1 cellular context compared by ENCODE assay signal in the genomic region with DNA sequence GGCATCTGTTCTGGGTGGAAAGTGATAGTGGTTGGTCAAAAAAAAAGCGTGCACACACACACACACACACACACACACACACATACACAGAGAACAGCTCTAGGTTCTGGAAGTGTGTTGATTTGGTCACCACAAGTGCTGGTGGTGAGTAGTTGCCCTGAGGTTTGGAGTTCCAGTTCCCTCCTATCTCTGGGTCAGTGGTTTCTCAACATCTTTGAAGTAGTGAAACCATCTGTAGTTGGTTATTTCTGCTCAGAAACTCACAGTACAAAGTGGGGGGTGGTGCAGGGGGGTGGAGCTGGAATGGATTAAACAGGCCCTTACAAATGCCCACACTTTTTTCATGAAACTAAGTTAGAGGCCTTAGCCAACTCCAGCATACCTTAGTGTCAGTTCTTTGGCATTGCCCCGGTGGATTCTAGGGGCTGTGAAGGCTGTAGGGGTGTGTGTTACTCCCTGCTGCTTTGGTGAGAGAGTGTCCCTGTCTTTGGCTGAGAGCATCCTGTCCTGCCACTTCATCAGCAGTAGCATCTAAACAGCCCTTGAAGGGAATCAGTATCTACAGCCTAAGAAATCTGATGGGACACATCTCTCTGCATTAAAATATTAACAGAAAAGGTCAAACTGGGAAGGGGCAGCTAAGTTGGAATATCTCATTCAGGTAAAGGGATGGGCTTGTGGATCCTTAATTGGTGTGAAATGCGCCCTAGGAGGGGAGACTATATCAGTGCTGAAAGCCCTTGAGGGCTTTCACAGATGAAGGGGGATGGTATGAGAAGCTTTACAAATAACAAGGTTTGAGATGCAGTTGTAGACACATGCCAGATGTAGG.
TF ChIP-seq lines count a peak whose summit lies in the region.

No MANE protein-coding gene starts in this region.

TF ChIP-seq in GM23338, 12 proteins besides CTCF, POLR2A, EP300 and RAD21 (continued from another document):
- TF ChIP-seq, protein P1, sequence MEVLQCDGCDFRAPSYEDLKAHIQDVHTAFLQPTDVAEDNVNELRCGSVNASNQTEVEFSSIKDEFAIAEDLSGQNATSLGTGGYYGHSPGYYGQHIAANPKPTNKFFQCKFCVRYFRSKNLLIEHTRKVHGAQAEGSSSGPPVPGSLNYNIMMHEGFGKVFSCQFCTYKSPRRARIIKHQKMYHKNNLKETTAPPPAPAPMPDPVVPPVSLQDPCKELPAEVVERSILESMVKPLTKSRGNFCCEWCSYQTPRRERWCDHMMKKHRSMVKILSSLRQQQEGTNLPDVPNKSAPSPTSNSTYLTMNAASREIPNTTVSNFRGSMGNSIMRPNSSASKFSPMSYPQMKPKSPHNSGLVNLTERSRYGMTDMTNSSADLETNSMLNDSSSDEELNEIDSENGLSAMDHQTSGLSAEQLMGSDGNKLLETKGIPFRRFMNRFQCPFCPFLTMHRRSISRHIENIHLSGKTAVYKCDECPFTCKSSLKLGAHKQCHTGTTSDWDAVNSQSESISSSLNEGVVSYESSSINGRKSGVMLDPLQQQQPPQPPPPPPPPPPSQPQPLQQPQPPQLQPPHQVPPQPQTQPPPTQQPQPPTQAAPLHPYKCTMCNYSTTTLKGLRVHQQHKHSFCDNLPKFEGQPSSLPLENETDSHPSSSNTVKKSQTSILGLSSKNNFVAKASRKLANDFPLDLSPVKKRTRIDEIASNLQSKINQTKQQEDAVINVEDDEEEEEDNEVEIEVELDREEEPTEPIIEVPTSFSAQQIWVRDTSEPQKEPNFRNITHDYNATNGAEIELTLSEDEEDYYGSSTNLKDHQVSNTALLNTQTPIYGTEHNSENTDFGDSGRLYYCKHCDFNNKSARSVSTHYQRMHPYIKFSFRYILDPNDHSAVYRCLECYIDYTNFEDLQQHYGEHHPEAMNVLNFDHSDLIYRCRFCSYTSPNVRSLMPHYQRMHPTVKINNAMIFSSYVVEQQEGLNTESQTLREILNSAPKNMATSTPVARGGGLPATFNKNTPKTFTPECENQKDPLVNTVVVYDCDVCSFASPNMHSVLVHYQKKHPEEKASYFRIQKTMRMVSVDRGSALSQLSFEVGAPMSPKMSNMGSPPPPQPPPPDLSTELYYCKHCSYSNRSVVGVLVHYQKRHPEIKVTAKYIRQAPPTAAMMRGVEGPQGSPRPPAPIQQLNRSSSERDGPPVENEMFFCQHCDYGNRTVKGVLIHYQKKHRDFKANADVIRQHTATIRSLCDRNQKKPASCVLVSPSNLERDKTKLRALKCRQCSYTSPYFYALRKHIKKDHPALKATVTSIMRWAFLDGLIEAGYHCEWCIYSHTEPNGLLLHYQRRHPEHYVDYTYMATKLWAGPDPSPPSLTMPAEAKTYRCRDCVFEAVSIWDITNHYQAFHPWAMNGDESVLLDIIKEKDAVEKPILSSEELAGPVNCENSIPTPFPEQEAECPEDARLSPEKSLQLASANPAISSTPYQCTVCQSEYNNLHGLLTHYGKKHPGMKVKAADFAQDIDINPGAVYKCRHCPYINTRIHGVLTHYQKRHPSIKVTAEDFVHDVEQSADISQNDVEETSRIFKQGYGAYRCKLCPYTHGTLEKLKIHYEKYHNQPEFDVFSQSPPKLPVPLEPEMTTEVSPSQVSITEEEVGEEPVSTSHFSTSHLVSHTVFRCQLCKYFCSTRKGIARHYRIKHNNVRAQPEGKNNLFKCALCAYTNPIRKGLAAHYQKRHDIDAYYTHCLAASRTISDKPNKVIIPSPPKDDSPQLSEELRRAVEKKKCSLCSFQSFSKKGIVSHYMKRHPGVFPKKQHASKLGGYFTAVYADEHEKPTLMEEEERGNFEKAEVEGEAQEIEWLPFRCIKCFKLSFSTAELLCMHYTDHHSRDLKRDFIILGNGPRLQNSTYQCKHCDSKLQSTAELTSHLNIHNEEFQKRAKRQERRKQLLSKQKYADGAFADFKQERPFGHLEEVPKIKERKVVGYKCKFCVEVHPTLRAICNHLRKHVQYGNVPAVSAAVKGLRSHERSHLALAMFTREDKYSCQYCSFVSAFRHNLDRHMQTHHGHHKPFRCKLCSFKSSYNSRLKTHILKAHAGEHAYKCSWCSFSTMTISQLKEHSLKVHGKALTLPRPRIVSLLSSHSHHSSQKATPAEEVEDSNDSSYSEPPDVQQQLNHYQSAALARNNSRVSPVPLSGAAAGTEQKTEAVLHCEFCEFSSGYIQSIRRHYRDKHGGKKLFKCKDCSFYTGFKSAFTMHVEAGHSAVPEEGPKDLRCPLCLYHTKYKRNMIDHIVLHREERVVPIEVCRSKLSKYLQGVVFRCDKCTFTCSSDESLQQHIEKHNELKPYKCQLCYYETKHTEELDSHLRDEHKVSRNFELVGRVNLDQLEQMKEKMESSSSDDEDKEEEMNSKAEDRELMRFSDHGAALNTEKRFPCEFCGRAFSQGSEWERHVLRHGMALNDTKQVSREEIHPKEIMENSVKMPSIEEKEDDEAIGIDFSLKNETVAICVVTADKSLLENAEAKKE (CRISPR knock-in tag; IDR thresholded peaks at IDR 0.05), result no peak
- TF ChIP-seq STAT1 (IDR thresholded peaks at IDR 0.05; ENCODE audit: unreplicated experiment) (no peak), NANOG (IDR thresholded peaks at IDR 0.05; ENCODE audit: borderline replicate concordance) (no peak), ZNF331 (CRISPR knock-in tag; IDR thresholded peaks at IDR 0.05; ENCODE audit: low read depth) (no peak), EZH2 (IDR thresholded peaks at IDR 0.05; ENCODE audit: low read depth, unreplicated experiment) (no peak), EZH2phosphoT487 (IDR thresholded peaks at IDR 0.05; ENCODE audit: unreplicated experiment) (no peak), CREB1 (CRISPR knock-in tag; IDR thresholded peaks at IDR 0.05; ENCODE audit: low read depth) (no peak), JUNB (IDR thresholded peaks at IDR 0.05; ENCODE audit: unreplicated experiment) (no peak), ZNF114 (CRISPR knock-in tag; IDR thresholded peaks at IDR 0.05) (no peak)
- TF ChIP-seq, protein P2, sequence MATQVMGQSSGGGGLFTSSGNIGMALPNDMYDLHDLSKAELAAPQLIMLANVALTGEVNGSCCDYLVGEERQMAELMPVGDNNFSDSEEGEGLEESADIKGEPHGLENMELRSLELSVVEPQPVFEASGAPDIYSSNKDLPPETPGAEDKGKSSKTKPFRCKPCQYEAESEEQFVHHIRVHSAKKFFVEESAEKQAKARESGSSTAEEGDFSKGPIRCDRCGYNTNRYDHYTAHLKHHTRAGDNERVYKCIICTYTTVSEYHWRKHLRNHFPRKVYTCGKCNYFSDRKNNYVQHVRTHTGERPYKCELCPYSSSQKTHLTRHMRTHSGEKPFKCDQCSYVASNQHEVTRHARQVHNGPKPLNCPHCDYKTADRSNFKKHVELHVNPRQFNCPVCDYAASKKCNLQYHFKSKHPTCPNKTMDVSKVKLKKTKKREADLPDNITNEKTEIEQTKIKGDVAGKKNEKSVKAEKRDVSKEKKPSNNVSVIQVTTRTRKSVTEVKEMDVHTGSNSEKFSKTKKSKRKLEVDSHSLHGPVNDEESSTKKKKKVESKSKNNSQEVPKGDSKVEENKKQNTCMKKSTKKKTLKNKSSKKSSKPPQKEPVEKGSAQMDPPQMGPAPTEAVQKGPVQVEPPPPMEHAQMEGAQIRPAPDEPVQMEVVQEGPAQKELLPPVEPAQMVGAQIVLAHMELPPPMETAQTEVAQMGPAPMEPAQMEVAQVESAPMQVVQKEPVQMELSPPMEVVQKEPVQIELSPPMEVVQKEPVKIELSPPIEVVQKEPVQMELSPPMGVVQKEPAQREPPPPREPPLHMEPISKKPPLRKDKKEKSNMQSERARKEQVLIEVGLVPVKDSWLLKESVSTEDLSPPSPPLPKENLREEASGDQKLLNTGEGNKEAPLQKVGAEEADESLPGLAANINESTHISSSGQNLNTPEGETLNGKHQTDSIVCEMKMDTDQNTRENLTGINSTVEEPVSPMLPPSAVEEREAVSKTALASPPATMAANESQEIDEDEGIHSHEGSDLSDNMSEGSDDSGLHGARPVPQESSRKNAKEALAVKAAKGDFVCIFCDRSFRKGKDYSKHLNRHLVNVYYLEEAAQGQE (IDR thresholded peaks at IDR 0.05; ENCODE audit: unreplicated experiment), result no peak
